ENCODE assay signal across 9 cellular contexts in the genomic region with DNA sequence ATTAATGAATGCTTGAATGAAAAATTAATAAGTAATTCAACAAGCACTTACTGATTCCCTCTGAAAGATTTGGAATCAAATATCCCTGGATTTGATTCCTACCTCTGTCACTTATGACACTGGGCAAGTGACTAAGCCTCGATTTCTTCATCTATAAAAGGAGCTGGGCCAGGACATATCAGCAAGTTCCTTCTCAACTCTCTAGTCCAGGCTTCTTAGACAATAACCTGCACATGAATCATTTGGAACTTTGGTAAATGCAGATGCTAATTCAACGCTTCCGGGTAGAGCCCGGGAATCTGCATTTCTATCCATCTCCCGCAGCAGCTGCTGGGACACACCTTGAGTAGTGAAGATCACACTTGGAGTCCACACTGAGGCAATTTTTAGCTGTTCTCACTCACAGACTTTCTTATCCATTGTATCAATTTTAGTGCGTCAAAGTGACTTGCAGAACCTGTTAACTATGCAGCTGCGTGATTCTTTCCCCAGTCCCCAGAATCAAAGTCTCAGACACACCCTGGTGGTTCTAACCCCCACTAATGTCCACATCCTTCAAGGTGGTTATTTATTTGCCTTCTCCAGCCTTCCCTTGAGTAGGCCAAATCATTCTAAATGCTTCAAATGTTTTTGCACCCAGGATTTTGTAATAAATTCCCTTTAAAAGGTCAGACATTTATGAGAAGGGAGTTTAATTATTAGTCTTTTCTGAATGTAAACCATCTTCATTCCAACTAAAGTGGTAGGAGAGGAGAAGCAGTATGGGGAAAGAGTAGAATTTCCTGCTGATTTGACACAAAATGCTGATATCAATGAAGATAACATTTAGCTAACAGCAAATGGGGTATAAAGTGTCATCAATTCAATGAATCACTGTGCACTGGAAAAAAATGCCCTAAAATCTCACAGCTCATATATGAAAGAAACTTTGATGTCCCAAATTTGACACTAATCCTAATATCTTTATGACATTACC. TPM values are rescaled to one million over a fixed set of nuclear protein-coding genes. Genes with fewer than 3 reads are reported as not detected.
DNase-seq lines count a peak whose midpoint lies in the region; ATAC-seq and TF ChIP-seq lines count a peak whose summit lies in the region.
"Had no signal": no experiment of that assay in that cellular context is flagged by ENCODE, and none has a peak within 500 bp of the region (broad histone marks: within the 10 kb centered on the region; RNA-seq: fewer than 3 reads in every experiment).

No MANE protein-coding gene starts in this region.

- WGBS in mesodermal cell (ENCODE audit: insufficient coverage in 2 of 2), 2 experiments = 70 to 87% methylated on average over 7 of the region's 7 CpGs

- H3K9me3 ChIP-seq in BLaER1 (no peaks in the 10 kb centered on the region), KOPT-K1 (ENCODE audit: insufficient read depth, low read length, poor library complexity, severe bottlenecking) (no peaks in the 10 kb centered on the region), mesodermal cell (ENCODE audit: control insufficient read depth, low read length) (no peaks in the 10 kb centered on the region), WERI-Rb-1 (ENCODE audit: severe bottlenecking) (no peaks in the 10 kb centered on the region)

- H3K36me3 ChIP-seq in BLaER1 = peaks cover 16% of the 10 kb centered on the region
- no peaks in the 10 kb centered on the region for H3K36me3 ChIP-seq in KOPT-K1 (ENCODE audit: insufficient read depth, low read length)
- no peaks in the 10 kb centered on the region for H3K36me3 ChIP-seq in mesodermal cell (ENCODE audit: control insufficient read depth, insufficient read depth, low read length)
- H3K36me3 ChIP-seq in WERI-Rb-1 = no peaks in the 10 kb centered on the region

- H3K27me3 ChIP-seq in BLaER1 = no peaks in the 10 kb centered on the region
- no peaks in the 10 kb centered on the region for H3K27me3 ChIP-seq in WERI-Rb-1 (ENCODE audit: insufficient read depth, low read depth, severe bottlenecking)

- no peaks in the 10 kb centered on the region for H4K20me1 ChIP-seq in BLaER1

- ATAC-seq in GM21367 (IDR thresholded peaks at IDR 0.05; ENCODE audit: unreplicated experiment) (no peak), HG03342 (IDR thresholded peaks at IDR 0.05; ENCODE audit: unreplicated experiment) (no peak)

- peak overlapping the region; percentile 55 for H3K4me2 ChIP-seq in BLaER1

- H3K27ac ChIP-seq in BLaER1 (peak overlapping the region; percentile 97), KOPT-K1 (ENCODE audit: low read depth, low read length, poor library complexity, severe bottlenecking) (peak overlapping the region; percentile 44), mesodermal cell (ENCODE audit: low read depth, low read length, severe bottlenecking) (peak overlapping the region; percentile 73), WERI-Rb-1 (no peak overlapping the region)

- H3K4me3 ChIP-seq in BLaER1 (no peak overlapping the region), cardiac fibroblast (replicated peaks in 1 of 2; ENCODE audit: low read depth in 2 of 2, low read length in 2 of 2) (no peak overlapping the region), mesodermal cell (ENCODE audit: extremely low read depth, insufficient read depth, low read length, poor library complexity, severe bottlenecking) (no peak overlapping the region), WERI-Rb-1 (ENCODE audit: low read depth, low read length) (no peak overlapping the region)

- peak; percentile 38 to 85 for DNase-seq in cardiac fibroblast (ENCODE audit: low read depth in 2 of 2)
- no peak for DNase-seq in WERI-Rb-1
- DNase-seq in NCI-H1105 (lab: John Stamatoyannopoulos, UW) = no peak
- DNase-seq: DND-41 had no signal

- H3K4me1 ChIP-seq in BLaER1 (peaks cover 92% of the 10 kb centered on the region), mesodermal cell (ENCODE audit: control insufficient read depth, insufficient read depth, low read length, poor library complexity, severe bottlenecking) (peaks cover 17% of the 10 kb centered on the region)

- H3K9ac ChIP-seq in BLaER1 = peak overlapping the region; percentile 67

- no peak for TF ChIP-seq CTCF in cardiac fibroblast (IDR thresholded peaks at IDR 0.05; ENCODE audit: low read depth, low read length)
- TF ChIP-seq CTCF in WERI-Rb-1 (IDR thresholded peaks at IDR 0.05; ENCODE audit: low read depth, low read length) = no peak

RNA-seq across cellular contexts. Expression of a gene that starts 26.0 kb away (rescaled TPM):
- polyA plus RNA-seq in mesodermal cell (2013, experiment 1 of 2) = 43.3 TPM
- polyA plus RNA-seq in mesodermal cell (2013, experiment 2 of 2) = 36.5 TPM

RNA-seq across cellular contexts. Expression of a gene that starts 46.3 kb away (rescaled TPM):
- polyA plus RNA-seq in mesodermal cell (2013, experiment 1 of 2) = 27.3 TPM
- polyA plus RNA-seq in mesodermal cell (2013, experiment 2 of 2) = 23.9 TPM

RNA-seq across cellular contexts. Expression of a gene that starts 46.7 kb away (rescaled TPM):
- polyA plus RNA-seq in mesodermal cell (2013, experiment 1 of 2) = 23.0 TPM
- 20.1 TPM for polyA plus RNA-seq in mesodermal cell (2013, experiment 2 of 2)

Comparison
In these comparisons a context has a peak if more than half of its experiments do, and no peak if none do; other contexts are left out.
1. DNase-seq: peak in cardiac fibroblast (2 of 2); none in WERI-Rb-1 (single experiment) and NCI-H1105 (single experiment).